In the genomic region with DNA sequence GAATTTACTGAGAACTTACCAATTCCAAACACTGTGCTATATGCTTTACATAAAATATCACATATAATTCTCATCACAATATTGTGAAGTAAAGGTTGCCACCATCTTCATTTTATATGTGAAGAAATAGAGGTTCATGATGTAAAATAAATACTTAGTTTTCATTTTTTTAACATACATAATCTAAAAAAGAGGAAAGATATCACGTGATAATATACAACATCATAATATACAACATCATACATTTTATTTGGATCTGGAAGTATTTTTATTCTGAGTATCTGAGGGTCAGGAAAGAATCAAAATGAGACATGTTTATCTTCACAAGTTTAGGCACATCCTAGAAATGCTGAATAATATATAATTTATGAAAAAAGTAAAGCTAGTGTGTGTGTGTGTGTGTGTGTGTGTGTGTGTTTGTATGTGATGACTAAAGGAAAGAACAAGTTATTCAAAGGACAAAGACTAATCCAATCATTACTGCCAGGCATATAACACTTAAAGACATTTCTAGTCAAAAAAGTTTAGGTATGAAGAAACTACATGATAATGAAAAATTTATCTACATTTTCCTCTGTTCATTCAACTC, we compare ENCODE assay signal across 22 cellular contexts.
DNase-seq lines count a peak whose midpoint lies in the region; ATAC-seq, FAIRE-seq and TF ChIP-seq lines count a peak whose summit lies in the region.
"Had no signal": no experiment of that assay in that cellular context is flagged by ENCODE, and none has a peak within 500 bp of the region (broad histone marks: within the 10 kb centered on the region; RNA-seq: fewer than 3 reads in every experiment).

No MANE protein-coding gene starts in this region.

- ATAC-seq in HepG2 = no peak
- no peak for ATAC-seq in right lobe of liver
- no peak for ATAC-seq in HG03460 (IDR thresholded peaks at IDR 0.05; ENCODE audit: unreplicated experiment)
- no peak for ATAC-seq in pancreas
- no peak for ATAC-seq in Right ventricle myocardium inferior
- ATAC-seq: CD8-positive, alpha-beta T cell had no signal

- TF ChIP-seq RAD21 in HepG2 (CRISPR knock-in tag; IDR thresholded peaks at IDR 0.05) = no peak

- H3K36me3 ChIP-seq in HepG2 (replicated peaks in 1 of 2; ENCODE audit: control insufficient read depth in 1 of 2, insufficient read depth in 2 of 2, low read length in 2 of 2) (no peaks in the 10 kb centered on the region), right lobe of liver (no peaks in the 10 kb centered on the region), bronchial epithelial cell (ENCODE audit: control insufficient read depth, insufficient read depth, low read length) (no peaks in the 10 kb centered on the region), pancreas (no peaks in the 10 kb centered on the region)
- H3K36me3 ChIP-seq: BE2C, BLaER1 had no signal

- H3K4me3 ChIP-seq in HepG2 (replicated peaks in 1 of 3; ENCODE audit: insufficient read depth in 1 of 3, low read depth in 2 of 3, low read length in 3 of 3) = no peak overlapping the region
- H3K4me3 ChIP-seq in right lobe of liver = no peak overlapping the region
- no peak overlapping the region for H3K4me3 ChIP-seq in bronchial epithelial cell (ENCODE audit: low read depth, low read length)
- no peak overlapping the region for H3K4me3 ChIP-seq in epithelial cell of esophagus (ENCODE audit: low read length)
- H3K4me3 ChIP-seq in pancreas = no peak overlapping the region
- H3K4me3 ChIP-seq: BLaER1 had no signal

- H3K4me1 ChIP-seq in HepG2 (ENCODE audit: insufficient read depth, low read length) (no peaks in the 10 kb centered on the region), right lobe of liver (no peaks in the 10 kb centered on the region), pancreas (no peaks in the 10 kb centered on the region)
- H3K4me1 ChIP-seq: BE2C, BLaER1, Caco-2 had no signal

- no TSS peak for BruUV-seq in HepG2 (replicated peaks; lab: Mats Ljungman, UMichigan)

- H3K9ac ChIP-seq in HepG2 (ENCODE audit: insufficient read depth, low read depth, low read length) = no peak overlapping the region
- H3K9ac ChIP-seq: BLaER1 had no signal

- FAIRE-seq in HepG2 (lab: Jason Lieb, UNC) = no peak
- FAIRE-seq in bronchial epithelial cell (lab: Jason Lieb, UNC) = no peak
- FAIRE-seq in pancreas (lab: Jason Lieb, UNC) = no peak
- FAIRE-seq: D721Med, G401.6, GM12891, GM19239 had no signal

- WGBS in HepG2 (ENCODE audit: low lambda C conversion rate) = 1% methylated on average over 1 of the region's 1 CpG
- 50% methylated on average over 1 of the region's 1 CpG for WGBS in right lobe of liver (ENCODE audit: insufficient coverage, low coverage, low lambda C conversion rate, missing lambda C conversion rate)
- 24 to 55% methylated on average over 1 of the region's 1 CpG for WGBS in pancreas, 2 donors

- CTCF ChIA-PET in HepG2 (lab: Yijun Ruan, JAX; ENCODE audit: low intra/inter-chr PET ratio, low total read pairs) = no interaction called here

- POLR2A ChIA-PET in HepG2 (lab: Yijun Ruan, JAX) = no interaction called here

- intact Hi-C loops in HepG2 (cut with micrococcal nuclease; ENCODE audit: unreplicated experiment) = no loop called here
- intact Hi-C loops in right lobe of liver (cut with DNase I) = no loop called here
- intact Hi-C loops in pancreas (cut with DNase I) = no loop called here
- intact Hi-C loops in Right ventricle myocardium inferior (cut with DNase I) = no loop called here

- no peak for TF ChIP-seq POLR2A in HepG2 (IDR thresholded peaks at IDR 0.05; ENCODE audit: insufficient read depth in 1 of 2, low read depth in 2 of 2, low read length in 2 of 2)
- no peak for TF ChIP-seq POLR2A in right lobe of liver (IDR thresholded peaks at IDR 0.05)

- no peak overlapping the region for H2AFZ ChIP-seq in HepG2 (ENCODE audit: low read length)

- H3K9me3 ChIP-seq in HepG2 (ENCODE audit: low read length) (no peaks in the 10 kb centered on the region), right lobe of liver (no peaks in the 10 kb centered on the region), pancreas (no peaks in the 10 kb centered on the region)
- H3K9me3 ChIP-seq: BE2C, BLaER1 had no signal

- DNase-seq in HepG2 (ENCODE audit: low spot score) = no peak
- DNase-seq in right lobe of liver = no peak
- DNase-seq in bronchial epithelial cell (ENCODE audit: low read depth) = peak; percentile 61
- DNase-seq in epithelial cell of esophagus (ENCODE audit: low read depth) = peak; percentile 45
- no peak for DNase-seq in pancreas
- no peak for DNase-seq in Right ventricle myocardium inferior (ENCODE audit: missing footprints)
- DNase-seq: ACHN; BE2C; C1 segment of cervical spinal cord; Caco-2; Calu3; CD4-positive, alpha-beta T cell; CD8-positive, alpha-beta T cell; DMS79 treated with DMSO at 0.1 percent for 48 hours; GF-D8 had no signal

- no peak overlapping the region for H3K27ac ChIP-seq in HepG2 (ENCODE audit: extremely low read length, insufficient read depth, low read length)
- H3K27ac ChIP-seq in right lobe of liver = no peak overlapping the region
- H3K27ac ChIP-seq in pancreas = no peak overlapping the region
- H3K27ac ChIP-seq: 22Rv1, BLaER1 had no signal

- in situ Hi-C loops in HepG2 (cut with HindIII; ENCODE audit: extremely low pct_ligation_motif_present, low pct_unique_long_range_greater_than_20kb) = no loop called here

- H3K27me3 ChIP-seq in HepG2 (ENCODE audit: control insufficient read depth in 1 of 2, insufficient read depth in 2 of 2, low read length in 2 of 2) (no peaks in the 10 kb centered on the region), right lobe of liver (no peaks in the 10 kb centered on the region), bronchial epithelial cell (ENCODE audit: control insufficient read depth, insufficient read depth, low read length) (no peaks in the 10 kb centered on the region), pancreas (no peaks in the 10 kb centered on the region)
- H3K27me3 ChIP-seq: BE2C, BLaER1 had no signal

- TF ChIP-seq EP300 in HepG2 (IDR thresholded peaks at IDR 0.05; ENCODE audit: low read depth in 2 of 2, low read length in 2 of 2) = no peak
- no peak for TF ChIP-seq EP300 in HepG2 (CRISPR knock-in tag; IDR thresholded peaks at IDR 0.05; ENCODE audit: borderline replicate concordance)

- H3K79me2 ChIP-seq in HepG2 (ENCODE audit: insufficient read depth, low read length) = no peaks in the 10 kb centered on the region

- no peak overlapping the region for H3K4me2 ChIP-seq in HepG2 (ENCODE audit: low read depth, low read length)
- H3K4me2 ChIP-seq: BLaER1 had no signal

- H4K20me1 ChIP-seq in HepG2 (ENCODE audit: insufficient read depth, low read length) = no peaks in the 10 kb centered on the region
- H4K20me1 ChIP-seq: BLaER1 had no signal

- TF ChIP-seq CTCF in HepG2 (CRISPR knock-in tag; IDR thresholded peaks at IDR 0.05) (no peak), right lobe of liver (IDR thresholded peaks at IDR 0.05) (no peak), bronchial epithelial cell (IDR thresholded peaks at IDR 0.05; ENCODE audit: insufficient read depth, low read length, severe bottlenecking) (no peak), epithelial cell of esophagus (IDR thresholded peaks at IDR 0.05; ENCODE audit: insufficient read depth, low read depth, low read length, missing control alignments) (no peak), pancreas (IDR thresholded peaks at IDR 0.05) (no peak)

TF ChIP-seq in HepG2, 621 proteins besides CTCF, POLR2A, EP300 and RAD21:
- TF ChIP-seq RAD51 (IDR thresholded peaks at IDR 0.05; ENCODE audit: borderline replicate concordance) (peak; percentile 81), HNRNPL (IDR thresholded peaks at IDR 0.05; ENCODE audit: low read depth, low read length) (no peak)

Comparison
In these comparisons a context has a peak if more than half of its experiments do, and no peak if none do; other contexts are left out.
1. DNase-seq: peak in bronchial epithelial cell (single experiment) and epithelial cell of esophagus (single experiment); none in HepG2 (single experiment), right lobe of liver (0 of 3), pancreas (0 of 6) and Right ventricle myocardium inferior (single experiment).